Comparison of ENCODE assay signal across 1 cellular context in genomic region chr2:202317080-202317859, GRCh38.
TF ChIP-seq lines count a peak whose summit lies in the region.

No MANE protein-coding gene starts in this region.

TF ChIP-seq in SK-N-SH, 30 proteins besides CTCF, POLR2A, EP300 and RAD21 (continued from another document):
- TF ChIP-seq POLR2AphosphoS5 (IDR thresholded peaks at IDR 0.05; ENCODE audit: low read depth, low read length) (peak; percentile 51; the same call in 1 of the 2 replicates), TCF12 (IDR thresholded peaks at IDR 0.05) (peak; percentile 81), SIN3A (IDR thresholded peaks at IDR 0.05; ENCODE audit: borderline replicate concordance, low read depth, low read length) (peak; percentile 68; the same call in 1 of the 2 replicates), JUND (IDR thresholded peaks at IDR 0.05) (peak; percentile 15; the same call in 1 of the 2 replicates)
TF ChIP-seq in SK-N-SH: peak in this region for 9.
